23 cellular contexts compared by ENCODE assay signal in the genomic region with DNA sequence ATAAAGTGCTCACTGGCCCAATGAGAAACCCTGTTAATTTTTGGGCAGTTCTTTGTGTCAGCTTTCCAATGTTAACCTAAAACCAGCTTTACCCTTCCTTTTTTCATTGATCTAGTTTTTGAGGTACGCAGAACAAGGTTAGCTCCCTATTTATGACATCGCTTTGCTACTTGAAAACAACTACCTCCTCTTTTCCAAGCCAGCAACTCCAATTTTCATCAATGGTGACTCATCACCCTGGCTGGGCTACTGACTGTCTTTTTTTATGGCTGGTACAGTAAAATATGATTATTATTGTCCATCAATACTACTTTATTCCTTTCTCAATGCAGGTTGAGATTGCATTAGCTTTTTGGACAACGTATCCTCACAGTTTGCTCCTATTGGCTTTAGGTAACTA. TPM values are rescaled to one million over a fixed set of nuclear protein-coding genes. Genes with fewer than 3 reads are reported as not detected.
"Had no signal": no experiment of that assay in that cellular context is flagged by ENCODE, and none has a peak within 500 bp of the region (broad histone marks: within the 10 kb centered on the region; RNA-seq: fewer than 3 reads in every experiment).

No MANE protein-coding gene starts in this region.

- DNase-seq: activated CD4-positive, alpha-beta T cell treated with anti-CD3 and anti-CD28 coated beads, Interleukin-2, amount 50 U/mL, for 4 hours; activated CD4-positive, CD25-positive, alpha-beta regulatory T cell treated with anti-CD3 and anti-CD28 coated beads, Interleukin-2, amount 50 U/mL, for 72 hours; activated CD8-positive, alpha-beta memory T cell treated with anti-CD3 and anti-CD28 coated beads, Interleukin-2, amount 10 ng/mL, durations not matched to agents 7 days and 5 days; activated effector memory CD4-positive, alpha-beta T cell treated with anti-CD3 and anti-CD28 coated beads, Interleukin-2, amount 50 U/mL, for 16 hours; activated naive CD8-positive, alpha-beta T cell treated with anti-CD3 and anti-CD28 coated beads for 36 hours; activated T-cell treated with anti-CD3 and anti-CD28 coated beads, Interleukin-2, amount 50 U/mL, for 24 hours; central memory CD4-positive, alpha-beta T cell; cortex of kidney; effector CD8-positive, alpha-beta T cell; immature natural killer cell; mammary epithelial cell; mucosa of descending colon; naive thymus-derived CD8-positive, alpha-beta T cell; occipital lobe; sigmoid colon; stimulated activated CD4-positive, alpha-beta T cell treated with anti-CD3 and anti-CD28 coated beads, Interleukin-2, amount 100 ng/mL, for 48 hours; stimulated activated CD8-positive, alpha-beta memory T cell treated with anti-CD3 and anti-CD28 coated beads, Interleukin-4, amount 100 ng/mL, for 48 hours; stimulated activated naive CD8-positive, alpha-beta T cell treated with anti-CD3 and anti-CD28 coated beads, Interleukin-15, Interleukin-2, amounts not matched to agents 100 U/mL and 50 U/mL, for 24 hours; SW 1271 had no signal

- H3K36me3 ChIP-seq: ascending aorta, prostate gland, sigmoid colon, suprapubic skin had no signal

- H3K27me3 ChIP-seq: ascending aorta, sigmoid colon, suprapubic skin had no signal

- ATAC-seq: activated CD8-positive, alpha-beta memory T cell treated with anti-CD3 and anti-CD28 coated beads, Interleukin-2, amount 10 ng/mL, durations not matched to agents 7 days and 5 days; left lobe of liver; mucosa of descending colon; naive thymus-derived CD8-positive, alpha-beta T cell; stimulated activated naive CD8-positive, alpha-beta T cell treated with anti-CD3 and anti-CD28 coated beads, Interleukin-15, Interleukin-2, amounts not matched to agents 100 U/mL and 50 U/mL, for 24 hours had no signal

- H3K4me1 ChIP-seq: ascending aorta, prostate gland had no signal

- H3K4me3 ChIP-seq: ascending aorta, mucosa of descending colon, prostate gland, sigmoid colon, suprapubic skin had no signal

- H3K27ac ChIP-seq: ascending aorta, prostate gland, sigmoid colon, suprapubic skin had no signal

- H3K9me3 ChIP-seq: ascending aorta, mucosa of descending colon, prostate gland, sigmoid colon, suprapubic skin had no signal

RNA-seq across cellular contexts. Expression of a gene that starts 22.5 kb away (rescaled TPM):
- polyA plus RNA-seq: immature natural killer cell had no signal
